In genomic region chr1:108590436-108590835, GRCh38 we compare ENCODE assay signal across 12 cellular contexts. TPM values are rescaled to one million over a fixed set of nuclear protein-coding genes. Genes with fewer than 3 reads are reported as not detected.
DNase-seq lines count a peak whose midpoint lies in the region; ATAC-seq, FAIRE-seq and TF ChIP-seq lines count a peak whose summit lies in the region.
"Had no signal": no experiment of that assay in that cellular context is flagged by ENCODE, and none has a peak within 500 bp of the region (broad histone marks: within the 10 kb centered on the region; RNA-seq: fewer than 3 reads in every experiment).

No MANE protein-coding gene starts in this region.

- peaks cover 30% of the 10 kb centered on the region for H3K4me1 Mint-ChIP-seq in activated CD8-positive, alpha-beta T cell treated with anti-CD3 and anti-CD28 coated beads, Interleukin-2, amount 10 ng/mL, durations not matched to agents 7 days and 5 days (ENCODE audit: low read depth)

- ATAC-seq in activated CD8-positive, alpha-beta T cell treated with anti-CD3 and anti-CD28 coated beads, Interleukin-2, amount 10 ng/mL, durations not matched to agents 7 days and 5 days = peak; percentile 28
- no peak for ATAC-seq in HG03565 (IDR thresholded peaks at IDR 0.05; ENCODE audit: unreplicated experiment)

- CTCF ChIA-PET in activated CD8-positive, alpha-beta T cell treated with anti-CD3 and anti-CD28 coated beads, Interleukin-2, amount 10 ng/mL, durations not matched to agents 7 days and 5 days (lab: Charles Lee) = no interaction called here

- peaks cover 40% of the 10 kb centered on the region for H3K4me1 ChIP-seq in skeletal muscle satellite cell (ENCODE audit: control insufficient read depth, insufficient read depth, low read length)

- FAIRE-seq in HTR-8/SVneo (lab: Jason Lieb, UNC) = no peak
- FAIRE-seq: H1 had no signal

- H3K27me3 ChIP-seq in skeletal muscle satellite cell (ENCODE audit: control insufficient read depth, insufficient read depth, low read length) = no peaks in the 10 kb centered on the region

- H3K9me3 Mint-ChIP-seq in activated CD8-positive, alpha-beta T cell treated with anti-CD3 and anti-CD28 coated beads, Interleukin-2, amount 10 ng/mL, durations not matched to agents 7 days and 5 days (ENCODE audit: insufficient read depth) = no peaks in the 10 kb centered on the region

- no peak overlapping the region for H3K27ac Mint-ChIP-seq in activated CD8-positive, alpha-beta T cell treated with anti-CD3 and anti-CD28 coated beads, Interleukin-2, amount 10 ng/mL, durations not matched to agents 7 days and 5 days

- peaks cover 3% of the 10 kb centered on the region for H3K36me3 Mint-ChIP-seq in activated CD8-positive, alpha-beta T cell treated with anti-CD3 and anti-CD28 coated beads, Interleukin-2, amount 10 ng/mL, durations not matched to agents 7 days and 5 days (ENCODE audit: low read depth)

- H3K4me3 ChIP-seq in foreskin fibroblast (ENCODE audit: low read depth in 1 of 2, low read length in 2 of 2) (peak overlapping the region in 1 of 2 donors; percentile 11), skeletal muscle satellite cell (ENCODE audit: low read length) (peak overlapping the region; percentile 21)
- H3K4me3 ChIP-seq: SK-N-MC had no signal

- no peaks in the 10 kb centered on the region for H3K27me3 Mint-ChIP-seq in activated CD8-positive, alpha-beta T cell treated with anti-CD3 and anti-CD28 coated beads, Interleukin-2, amount 10 ng/mL, durations not matched to agents 7 days and 5 days (ENCODE audit: low read depth)

- peak overlapping the region; percentile 67 for H3K9ac ChIP-seq in skeletal muscle satellite cell (ENCODE audit: low read depth, low read length)

- intact Hi-C loops in posterior vena cava (cut with DNase I) = no loop called here

- H3K4me3 Mint-ChIP-seq in activated CD8-positive, alpha-beta T cell treated with anti-CD3 and anti-CD28 coated beads, Interleukin-2, amount 10 ng/mL, durations not matched to agents 7 days and 5 days = no peak overlapping the region

- DNase-seq in ELR (ENCODE audit: low read depth) (peak; percentile 60), foreskin fibroblast (peak; percentile 16 to 21), posterior vena cava (ENCODE audit: low spot score) (no peak), mesenteric fat pad (ENCODE audit: low spot score) (no peak), HTR-8/SVneo (ENCODE audit: insufficient read length, low spot score) (no peak)
- DNase-seq in activated CD8-positive, alpha-beta T cell treated with anti-CD3 and anti-CD28 coated beads, Interleukin-2, amount 10 ng/mL, durations not matched to agents 7 days and 5 days = no peak
- DNase-seq: cortex of kidney, NCI-H187 treated with DMSO at 0.1 percent for 48 hours had no signal

- no peaks in the 10 kb centered on the region for H3K9me3 ChIP-seq in skeletal muscle satellite cell (replicated peaks; ENCODE audit: low read length)

- H3K4me2 ChIP-seq in skeletal muscle satellite cell (ENCODE audit: low read length) = peak overlapping the region; percentile 57

- no peaks in the 10 kb centered on the region for H3K36me3 ChIP-seq in skeletal muscle satellite cell (ENCODE audit: insufficient read depth, low read length)

- POLR2A ChIA-PET in activated CD8-positive, alpha-beta T cell treated with anti-CD3 and anti-CD28 coated beads, Interleukin-2, amount 10 ng/mL, durations not matched to agents 7 days and 5 days (lab: Charles Lee) = interaction anchor here (1.0 to 1.4 kb wide), 4 partner anchors 11 to 102 kb away, joined by 3 to 7 read pairs (median 3); partner anchors contain the start of gene PRPF38B

- TF ChIP-seq CTCF in foreskin fibroblast (IDR thresholded peaks at IDR 0.05; ENCODE audit: low read depth, low read length) = no peak

RNA-seq across cellular contexts. Expression of gene EEIG2, which starts 30.5 kb away (rescaled TPM):
- total RNA-seq in activated CD8-positive, alpha-beta T cell treated with anti-CD3 and anti-CD28 coated beads, Interleukin-2, amount 10 ng/mL, durations not matched to agents 7 days and 5 days = 10 to 100 TPM; 18.1 to 18.9 TPM
- total RNA-seq in skeletal muscle satellite cell (2012; rRNA removed) = 7.0 and 8.6 TPM in 2 replicates
- total RNA-seq in posterior vena cava = 10 to 100 TPM; 26.8 to 29.1 TPM
- 16.7 TPM for total RNA-seq in mesenteric fat pad

Comparison
In these comparisons a context has a peak if more than half of its experiments do, and no peak if none do; other contexts are left out.
1. DNase-seq: peak in ELR (single experiment) and foreskin fibroblast (2 of 2); none in activated CD8-positive, alpha-beta T cell treated with anti-CD3 and anti-CD28 coated beads, Interleukin-2, amount 10 ng/mL, durations not matched to agents 7 days and 5 days (single experiment), posterior vena cava (single experiment), mesenteric fat pad (single experiment) and HTR-8/SVneo (single experiment).